Comparison of ENCODE assay signal across 8 cellular contexts in the genomic region with DNA sequence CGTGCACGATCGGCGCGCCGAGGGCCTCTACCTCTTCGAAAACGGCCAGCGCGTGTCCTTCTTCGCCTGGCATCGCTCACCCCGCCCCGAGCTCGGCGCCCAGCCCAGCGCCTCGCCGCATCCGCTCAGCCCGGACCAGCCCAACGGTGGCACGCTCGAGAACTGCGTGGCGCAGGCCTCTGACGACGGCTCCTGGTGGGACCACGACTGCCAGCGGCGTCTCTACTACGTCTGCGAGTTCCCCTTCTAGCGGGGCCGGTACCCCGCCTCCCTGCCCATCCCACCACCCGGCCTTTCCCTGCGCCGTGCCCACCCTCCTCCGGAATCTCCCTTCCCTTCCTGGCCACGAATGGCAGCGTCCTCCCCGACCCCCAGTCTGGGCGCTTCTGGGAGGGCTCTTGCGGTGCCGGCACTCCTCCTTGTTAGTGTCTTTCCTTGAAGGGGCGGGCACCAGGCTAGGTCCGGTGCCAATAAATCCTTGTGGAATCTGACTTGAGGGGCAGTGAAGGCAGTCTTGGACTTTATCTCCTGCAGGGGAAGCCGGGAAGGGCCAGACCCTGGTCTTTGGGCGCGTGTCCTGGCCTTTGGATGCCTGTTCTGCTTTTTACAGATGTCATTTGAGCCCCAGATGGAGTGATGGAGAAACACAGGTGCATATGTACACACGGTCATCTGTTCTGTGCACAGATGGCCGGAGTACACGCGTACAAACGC. TPM values are rescaled to one million over a fixed set of nuclear protein-coding genes. Genes with fewer than 3 reads are reported as not detected.
A peak's percentile ranks its signal among the peaks of the same experiment; 100 is the strongest.
DNase-seq lines count a peak whose midpoint lies in the region; ATAC-seq and TF ChIP-seq lines count a peak whose summit lies in the region.

No MANE protein-coding gene starts in this region.

- H3K27me3 Mint-ChIP-seq in effector memory CD8-positive, alpha-beta T cell: peaks cover 74 to 82% of the 10 kb centered on the region in 2 donors
- peaks cover 5% of the 10 kb centered on the region for H3K27me3 Mint-ChIP-seq in nephron (ENCODE audit: low read depth)

- peak overlapping the region; percentile 66 for H3K4me3 ChIP-seq in Karpas-422 (ENCODE audit: low read length)

- H3K9me3 Mint-ChIP-seq in effector memory CD8-positive, alpha-beta T cell: peaks cover 0 to 3% of the 10 kb centered on the region in 2 donors
- no peaks in the 10 kb centered on the region for H3K9me3 Mint-ChIP-seq in nephron

- no peak for DNase-seq in Karpas-422
- no peak for DNase-seq in effector memory CD8-positive, alpha-beta T cell
- no peak for DNase-seq in SHP77 treated with DMSO at 0.1 percent for 48 hours (lab: John Stamatoyannopoulos, UW)
- DNase-seq in NCI-H2196 treated with DMSO at 0.1 percent for 48 hours (lab: John Stamatoyannopoulos, UW; ENCODE audit: unreplicated experiment): no peak
- no peak for DNase-seq in activated gamma-delta T cell treated with Interleukin-2 at 50 U/mL for 16 hours
- DNase-seq in NCI-H526 (lab: John Stamatoyannopoulos, UW): no peak

- H4K20me1 ChIP-seq in Karpas-422 (ENCODE audit: insufficient read depth, low read depth, low read length): no peaks in the 10 kb centered on the region

- no peak overlapping the region for H3K27ac Mint-ChIP-seq in effector memory CD8-positive, alpha-beta T cell
- H3K27ac Mint-ChIP-seq in nephron: peak overlapping the region; percentile 62 to 90 (median 89)

- H3K4me1 Mint-ChIP-seq in effector memory CD8-positive, alpha-beta T cell (ENCODE audit: low read depth in 2 of 2): peaks cover 2 to 11% of the 10 kb centered on the region in 2 donors
- peaks cover 42% of the 10 kb centered on the region for H3K4me1 Mint-ChIP-seq in nephron

- no peaks in the 10 kb centered on the region for H3K36me3 Mint-ChIP-seq in effector memory CD8-positive, alpha-beta T cell (ENCODE audit: insufficient read depth)
- no peaks in the 10 kb centered on the region for H3K36me3 Mint-ChIP-seq in nephron (ENCODE audit: low read depth)

- H3K4me3 Mint-ChIP-seq in effector memory CD8-positive, alpha-beta T cell: peak overlapping the region; percentile 76 to 78
- peak overlapping the region; percentile 89 to 91 (median 90) for H3K4me3 Mint-ChIP-seq in nephron

- ATAC-seq in GM21360 (IDR thresholded peaks at IDR 0.05; ENCODE audit: unreplicated experiment): peak; percentile 28
- ATAC-seq in effector memory CD8-positive, alpha-beta T cell (replicated peaks): peak; percentile 65

- H3K27ac ChIP-seq in Karpas-422 (ENCODE audit: low read length): no peak overlapping the region

- H2AFZ ChIP-seq in Karpas-422 (ENCODE audit: low read length): no peak overlapping the region

- H3K9ac ChIP-seq in Karpas-422 (ENCODE audit: low read length): peak overlapping the region; percentile 76

- H3K79me2 ChIP-seq in Karpas-422 (ENCODE audit: low read length): no peaks in the 10 kb centered on the region

- TF ChIP-seq CTCF in nephron (IDR thresholded peaks at IDR 0.05; ENCODE audit: unreplicated experiment in 3 of 3): no peak

- no peaks in the 10 kb centered on the region for H3K36me3 ChIP-seq in Karpas-422 (ENCODE audit: insufficient read depth, low read length)

- no peaks in the 10 kb centered on the region for H3K27me3 ChIP-seq in Karpas-422 (ENCODE audit: low read length)

- H3K9me3 ChIP-seq in Karpas-422 (ENCODE audit: low read length): no peaks in the 10 kb centered on the region

- H3K4me1 ChIP-seq in Karpas-422 (ENCODE audit: low read length): peaks cover 9% of the 10 kb centered on the region

- no peaks in the 10 kb centered on the region for H3K9me2 ChIP-seq in Karpas-422 (replicated peaks; ENCODE audit: insufficient read depth, low read length)

- H3K4me2 ChIP-seq in Karpas-422 (ENCODE audit: low read depth, low read length, poor library complexity, severe bottlenecking): peak overlapping the region; percentile 62

RNA-seq across cellular contexts. Expression of gene CLEC11A, which starts 2.2 kb away (rescaled TPM):
- 0.47 and 1.6 TPM in 2 replicates for total RNA-seq in Karpas-422 (2014; rRNA removed; shearing (Covaris generic); ENCODE audit: low replicate concordance)

RNA-seq across cellular contexts. Expression of gene SHANK1, which starts 5.8 kb away (rescaled TPM):
- not detected in 2 replicates for total RNA-seq in Karpas-422 (2014; rRNA removed; shearing (Covaris generic); ENCODE audit: low replicate concordance)

RNA-seq across cellular contexts. Expression of gene GPR32, which starts 44.9 kb away (rescaled TPM):
- not detected in 2 replicates for total RNA-seq in Karpas-422 (2014; rRNA removed; shearing (Covaris generic); ENCODE audit: low replicate concordance)

Comparison
In these comparisons a context has a peak if more than half of its experiments do, and no peak if none do; other contexts are left out.
1. H3K27ac Mint-ChIP-seq: peak in nephron (3 of 3); none in effector memory CD8-positive, alpha-beta T cell (0 of 2).